8 cellular contexts compared by ENCODE assay signal in genomic region chr17:32266389-32267269, GRCh38. TPM values are rescaled to one million over a fixed set of nuclear protein-coding genes. Genes with fewer than 3 reads are reported as not detected.
DNase-seq lines count a peak whose midpoint lies in the region; ATAC-seq and TF ChIP-seq lines count a peak whose summit lies in the region.

No MANE protein-coding gene starts in this region.

- WGBS in heart left ventricle, 4 donors: 1 to 3% (median 1%) methylated on average over 31 to 78 of the region's 78 CpGs
- 1% methylated on average over 78 of the region's 78 CpGs for WGBS in sigmoid colon, 2 donors

- intact Hi-C loops in heart left ventricle (cut with DNase I): loop anchor here in 1 of 10 donors (10.0 kb wide), 1 partner anchor 62 kb away; no protein-coding TSS in a partner anchor
- intact Hi-C loops in sigmoid colon (cut with DNase I): no loop called here

- no peaks in the 10 kb centered on the region for H3K9me3 ChIP-seq in heart left ventricle
- no peaks in the 10 kb centered on the region for H3K9me3 ChIP-seq in sigmoid colon

- no peak for TF ChIP-seq POLR2A in heart left ventricle (IDR thresholded peaks at IDR 0.05)
- no peak for TF ChIP-seq POLR2A in sigmoid colon (IDR thresholded peaks at IDR 0.05)

- ATAC-seq in heart left ventricle: peak in 1 of 4 donors; percentile 20

- TF ChIP-seq EP300 in sigmoid colon (IDR thresholded peaks at IDR 0.05): no peak

- TF ChIP-seq CTCF in heart left ventricle (IDR thresholded peaks at IDR 0.05) (no peak), sigmoid colon (IDR thresholded peaks at IDR 0.05) (no peak)

- H3K4me1 ChIP-seq in heart left ventricle (peaks cover 0 to 35% (median 16%) of the 10 kb centered on the region in 12 donors), sigmoid colon (peaks cover 0 to 23% (median 19%) of the 10 kb centered on the region in 4 donors)

- peak; percentile 44 for DNase-seq in activated naive CD4-positive, alpha-beta T cell treated with Interleukin-2 at 50 U/mL for 16 hours
- DNase-seq in activated naive CD4-positive, alpha-beta T cell (lab: John Stamatoyannopoulos, UW): no peak
- DNase-seq in activated CD8-positive, alpha-beta memory T cell treated with anti-CD3 and anti-CD28 coated beads, Interleukin-2, amount 50 U/mL, for 4 hours: peak; percentile 20
- DNase-seq in heart left ventricle: no peak
- DNase-seq in sigmoid colon: no peak
- no peak for DNase-seq in COR-L47 (lab: John Stamatoyannopoulos, UW)
- no peak for DNase-seq in SW 1271 (lab: John Stamatoyannopoulos, UW)
- DNase-seq in SHP77 treated with DMSO at 0.1 percent for 48 hours (lab: John Stamatoyannopoulos, UW): no peak

- H3K27ac ChIP-seq in heart left ventricle (no peak overlapping the region), sigmoid colon (peak overlapping the region in 1 of 4 donors; percentile 25)

- H3K36me3 ChIP-seq in heart left ventricle: no peaks in the 10 kb centered on the region
- no peaks in the 10 kb centered on the region for H3K36me3 ChIP-seq in sigmoid colon

- H3K27me3 ChIP-seq in heart left ventricle (peaks cover 0 to 78% (median 24%) of the 10 kb centered on the region in 9 donors), sigmoid colon (peaks cover 6 to 50% (median 12%) of the 10 kb centered on the region in 3 donors)

- H3K4me3 ChIP-seq in heart left ventricle (peak overlapping the region; percentile 54 to 81 (median 62)), sigmoid colon (peak overlapping the region; percentile 63 to 81 (median 72))

RNA-seq across cellular contexts. Expression of gene RHBDL3, which starts 1.0 kb away (rescaled TPM):
- total RNA-seq in heart left ventricle (1 to 10 TPM in 3 of 9 donors, under 1 TPM in 6; 0.05 to 3.8 (median 0.36) TPM), sigmoid colon (under 1 TPM; 0.36 to 0.83 (median 0.68) TPM)
- polyA plus RNA-seq in heart left ventricle (1 to 10 TPM in 1 of 2 donors, under 1 TPM in 1; 0.25 to 4.8 TPM), sigmoid colon (under 1 TPM in 2 of 3 donors, not detected in 1; 0.23 to 0.67 TPM)

Comparison
In these comparisons a context has a peak if more than half of its experiments do, and no peak if none do; other contexts are left out.
1. DNase-seq: peak in activated naive CD4-positive, alpha-beta T cell treated with Interleukin-2 at 50 U/mL for 16 hours (single experiment) and activated CD8-positive, alpha-beta memory T cell treated with anti-CD3 and anti-CD28 coated beads, Interleukin-2, amount 50 U/mL, for 4 hours (single experiment); none in activated naive CD4-positive, alpha-beta T cell (0 of 4), heart left ventricle (0 of 5), sigmoid colon (single experiment), COR-L47 (single experiment), SW 1271 (0 of 2) and SHP77 treated with DMSO at 0.1 percent for 48 hours (single experiment).